ENCODE assay signal across 19 cellular contexts in the genomic region with DNA sequence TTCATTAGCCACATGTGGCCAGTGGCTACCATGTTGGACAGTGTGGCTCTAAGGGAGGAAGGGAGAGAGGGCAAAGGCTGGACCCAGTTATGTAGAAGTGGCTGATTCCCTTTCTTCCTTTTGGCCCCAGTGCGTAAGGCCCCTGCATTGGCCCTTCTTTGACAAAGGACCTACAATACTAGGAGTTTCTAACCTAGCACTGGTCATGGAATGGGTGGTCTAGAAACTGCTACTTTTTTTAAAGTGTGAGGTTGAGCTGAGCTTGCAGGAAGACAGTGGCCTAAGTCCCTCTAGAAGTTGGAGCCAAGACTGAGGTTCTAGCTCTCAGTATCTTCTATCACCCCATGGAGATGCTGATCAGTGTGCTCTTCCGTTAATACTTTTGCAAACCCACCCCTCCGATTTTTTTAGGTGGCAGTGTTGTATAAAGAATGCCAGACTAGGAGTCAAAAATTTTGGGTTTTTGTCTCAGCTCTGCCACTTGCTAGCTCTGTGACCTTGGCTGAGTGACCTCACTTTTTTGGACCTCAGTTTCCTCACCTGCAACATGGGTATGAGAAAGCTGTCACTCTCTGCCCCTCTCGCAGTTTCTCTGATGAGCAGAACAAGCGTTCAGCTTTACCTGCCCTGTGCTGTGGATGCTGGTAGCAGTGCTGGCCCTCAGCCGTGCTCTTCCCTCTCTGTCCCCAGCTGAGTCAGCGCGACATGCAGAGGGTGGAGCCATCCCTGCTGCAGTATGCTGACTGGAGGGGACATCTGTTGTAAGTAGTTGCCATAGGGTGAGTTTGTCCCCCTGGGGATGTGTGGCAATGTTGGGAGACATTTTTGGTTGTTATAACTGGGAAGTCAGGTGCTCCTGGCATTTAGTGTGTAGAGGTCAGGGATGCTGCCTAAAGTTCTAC. TPM values are rescaled to one million over a fixed set of nuclear protein-coding genes. Genes with fewer than 3 reads are reported as not detected.
A peak's percentile ranks its signal among the peaks of the same experiment; 100 is the strongest.
DNase-seq lines count a peak whose midpoint lies in the region; ATAC-seq, FAIRE-seq and TF ChIP-seq lines count a peak whose summit lies in the region.
"Had no signal": no experiment of that assay in that cellular context is flagged by ENCODE, and none has a peak within 500 bp of the region (broad histone marks: within the 10 kb centered on the region; RNA-seq: fewer than 3 reads in every experiment).

No MANE protein-coding gene starts in this region.

- H3K4me1 Mint-ChIP-seq in stimulated activated naive B cell treated with anti-CD40 and anti-IgM and Interleukin-4, amounts not matched to agents 10 μg/mL and 1 μg/mL and 100 μg/mL, for 72 hours, result peaks cover 5 to 6% of the 10 kb centered on the region in 2 donors
- H3K4me1 Mint-ChIP-seq: GM23338 had no signal

- H3K27me3 ChIP-seq in HepG2 (ENCODE audit: control insufficient read depth in 1 of 2, insufficient read depth in 2 of 2, low read length in 2 of 2), result no peaks in the 10 kb centered on the region; a peak in 1 of 5 replicates
- H3K27me3 ChIP-seq in right lobe of liver, result no peaks in the 10 kb centered on the region
- H3K27me3 ChIP-seq in bronchial epithelial cell (ENCODE audit: control insufficient read depth, insufficient read depth, low read length), result no peaks in the 10 kb centered on the region
- no peaks in the 10 kb centered on the region for H3K27me3 ChIP-seq in mesenchymal stem cell (ENCODE audit: control insufficient read depth in 1 of 2, insufficient read depth in 1 of 2, low read length in 2 of 2)
- H3K27me3 ChIP-seq: BLaER1 treated with 17β-estradiol and CSF1 and Interleukin-3, amounts not matched to agents 10 nM and 100 nM had no signal

- in situ Hi-C loops in HepG2 (cut with HindIII; ENCODE audit: extremely low pct_ligation_motif_present, low pct_unique_long_range_greater_than_20kb), result no loop called here

- H3K18ac ChIP-seq in mesenchymal stem cell (ENCODE audit: low read depth in 1 of 2, low read length in 2 of 2), result no peak overlapping the region

- H3K36me3 Mint-ChIP-seq in stimulated activated naive B cell treated with anti-CD40 and anti-IgM and Interleukin-4, amounts not matched to agents 10 μg/mL and 1 μg/mL and 100 μg/mL, for 72 hours, result peaks cover 27 to 70% of the 10 kb centered on the region in 2 donors

- intact Hi-C loops in HepG2 (cut with micrococcal nuclease; ENCODE audit: unreplicated experiment) (no loop called here), right lobe of liver (cut with DNase I) (no loop called here)

- POLR2A ChIA-PET in HepG2 (lab: Yijun Ruan, JAX), result no interaction called here

- no peaks in the 10 kb centered on the region for H4K20me1 ChIP-seq in HepG2 (ENCODE audit: insufficient read depth, low read length)
- H4K20me1 ChIP-seq: BLaER1 treated with 17β-estradiol and CSF1 and Interleukin-3, amounts not matched to agents 10 nM and 100 nM had no signal

- H3K9me3 Mint-ChIP-seq in stimulated activated naive B cell treated with anti-CD40 and anti-IgM and Interleukin-4, amounts not matched to agents 10 μg/mL and 1 μg/mL and 100 μg/mL, for 72 hours, result no peaks in the 10 kb centered on the region
- H3K9me3 Mint-ChIP-seq: CD4-positive, CD25-positive, alpha-beta regulatory T cell; GM23338; H9 had no signal

- H3K4me3 Mint-ChIP-seq in stimulated activated naive B cell treated with anti-CD40 and anti-IgM and Interleukin-4, amounts not matched to agents 10 μg/mL and 1 μg/mL and 100 μg/mL, for 72 hours, result no peak overlapping the region
- H3K4me3 Mint-ChIP-seq: CD4-positive, CD25-positive, alpha-beta regulatory T cell; GM23338; H9 had no signal

- no peak for DNase-seq in HepG2 (ENCODE audit: low spot score)
- no peak for DNase-seq in right lobe of liver
- no peak for DNase-seq in bronchial epithelial cell (ENCODE audit: low read depth)
- DNase-seq in mesenchymal stem cell, result no peak
- no peak for DNase-seq in activated CD4-positive, alpha-beta T cell treated with anti-CD3 and anti-CD28 coated beads, Interleukin-2, amount 50 U/mL, for 4 hours
- no peak for DNase-seq in NCI-H510A (lab: John Stamatoyannopoulos, UW)
- DNase-seq in stimulated activated naive B cell treated with anti-CD40 and anti-IgM and Interleukin-4, amounts not matched to agents 10 μg/mL and 1 μg/mL and 100 μg/mL, for 72 hours, result no peak
- DNase-seq: 8988T; ACHN; Calu3; CD4-positive, CD25-positive, alpha-beta regulatory T cell; DMS 273 treated with DMSO at 0.1 percent for 48 hours; H9 had no signal

- no peak overlapping the region for H2BK5ac ChIP-seq in mesenchymal stem cell (ENCODE audit: low read depth, low read length, poor library complexity, severe bottlenecking)

- no peak overlapping the region for H2BK15ac ChIP-seq in mesenchymal stem cell (ENCODE audit: low read depth, poor library complexity, severe bottlenecking)

- no peak overlapping the region for H2AK5ac ChIP-seq in mesenchymal stem cell (ENCODE audit: low read length, severe bottlenecking)

- no peak overlapping the region for H3K23ac ChIP-seq in mesenchymal stem cell (ENCODE audit: low read length in 2 of 2)

- H3K79me1 ChIP-seq in mesenchymal stem cell (replicated peaks; ENCODE audit: low read length, poor library complexity, severe bottlenecking), result no peaks in the 10 kb centered on the region

- H3K79me2 ChIP-seq in HepG2 (ENCODE audit: insufficient read depth, low read length), result no peaks in the 10 kb centered on the region

- ATAC-seq in HepG2, result no peak
- no peak for ATAC-seq in right lobe of liver
- ATAC-seq in stimulated activated naive B cell treated with anti-CD40 and anti-IgM and Interleukin-4, amounts not matched to agents 10 μg/mL and 1 μg/mL and 100 μg/mL, for 72 hours (replicated peaks), result no peak
- ATAC-seq: GM12878, GM23338 had no signal

- no TSS peak for BruUV-seq in HepG2 (replicated peaks; lab: Mats Ljungman, UMichigan)

- H3K4me1 ChIP-seq in HepG2 (ENCODE audit: insufficient read depth, low read length), result no peaks in the 10 kb centered on the region
- no peaks in the 10 kb centered on the region for H3K4me1 ChIP-seq in right lobe of liver
- H3K4me1 ChIP-seq in mesenchymal stem cell (ENCODE audit: control insufficient read depth, insufficient read depth, low read depth, low read length), result no peaks in the 10 kb centered on the region

- H2BK12ac ChIP-seq in mesenchymal stem cell (ENCODE audit: low read length in 2 of 2), result no peak overlapping the region

- 66% methylated on average over 8 of the region's 8 CpGs for WGBS in HepG2 (ENCODE audit: low lambda C conversion rate)
- WGBS in right lobe of liver (ENCODE audit: insufficient coverage, low coverage, low lambda C conversion rate, missing lambda C conversion rate), result 78% methylated on average over 3 of the region's 8 CpGs
- WGBS in mesenchymal stem cell, result 90% methylated on average over 6 of the region's 8 CpGs

- no peak overlapping the region for H3K27ac Mint-ChIP-seq in stimulated activated naive B cell treated with anti-CD40 and anti-IgM and Interleukin-4, amounts not matched to agents 10 μg/mL and 1 μg/mL and 100 μg/mL, for 72 hours
- H3K27ac Mint-ChIP-seq: GM23338 had no signal

- H3K4me3 ChIP-seq in HepG2 (replicated peaks in 1 of 3; ENCODE audit: insufficient read depth in 1 of 3, low read depth in 2 of 3, low read length in 3 of 3), result no peak overlapping the region
- H3K4me3 ChIP-seq in right lobe of liver, result no peak overlapping the region
- H3K4me3 ChIP-seq in bronchial epithelial cell (ENCODE audit: low read depth, low read length), result no peak overlapping the region
- no peak overlapping the region for H3K4me3 ChIP-seq in mesenchymal stem cell (ENCODE audit: insufficient read depth in 1 of 2, low read depth in 1 of 2, low read length in 2 of 2)
- H3K4me3 ChIP-seq: BLaER1 treated with 17β-estradiol and CSF1 and Interleukin-3, amounts not matched to agents 10 nM and 100 nM; GM12878; GM23338 had no signal

- TF ChIP-seq CTCF in HepG2 (CRISPR knock-in tag; IDR thresholded peaks at IDR 0.05) (no peak), right lobe of liver (IDR thresholded peaks at IDR 0.05) (no peak), bronchial epithelial cell (IDR thresholded peaks at IDR 0.05; ENCODE audit: insufficient read depth, low read length, severe bottlenecking) (no peak)

- H4K8ac ChIP-seq in mesenchymal stem cell (ENCODE audit: low read length), result no peak overlapping the region

- TF ChIP-seq POLR2A in HepG2 (IDR thresholded peaks at IDR 0.05; ENCODE audit: insufficient read depth in 1 of 2, low read depth in 2 of 2, low read length in 2 of 2) (no peak), right lobe of liver (IDR thresholded peaks at IDR 0.05) (no peak)

- CTCF ChIA-PET in HepG2 (lab: Yijun Ruan, JAX; ENCODE audit: low intra/inter-chr PET ratio, low total read pairs), result no interaction called here

- H2BK120ac ChIP-seq in mesenchymal stem cell (ENCODE audit: low read depth, low read length), result no peak overlapping the region

- H3K9ac ChIP-seq in HepG2 (ENCODE audit: insufficient read depth, low read depth, low read length), result no peak overlapping the region
- no peak overlapping the region for H3K9ac ChIP-seq in mesenchymal stem cell (ENCODE audit: low read length)
- H3K9ac ChIP-seq: BLaER1 treated with 17β-estradiol and CSF1 and Interleukin-3, amounts not matched to agents 10 nM and 100 nM had no signal

- H3K27ac ChIP-seq in HepG2 (ENCODE audit: extremely low read length, insufficient read depth, low read length) (no peak overlapping the region), right lobe of liver (no peak overlapping the region), mesenchymal stem cell (ENCODE audit: low read length, poor library complexity, severe bottlenecking) (no peak overlapping the region)
- H3K27ac ChIP-seq: BLaER1 treated with 17β-estradiol and CSF1 and Interleukin-3, amounts not matched to agents 10 nM and 100 nM; HL-60 had no signal

- H3K27me3 Mint-ChIP-seq in stimulated activated naive B cell treated with anti-CD40 and anti-IgM and Interleukin-4, amounts not matched to agents 10 μg/mL and 1 μg/mL and 100 μg/mL, for 72 hours, result no peaks in the 10 kb centered on the region
- H3K27me3 Mint-ChIP-seq: CD4-positive, CD25-positive, alpha-beta regulatory T cell had no signal

- H4K91ac ChIP-seq in mesenchymal stem cell (ENCODE audit: low read length), result peak overlapping the region; percentile 34

- H3K9me3 ChIP-seq in HepG2 (ENCODE audit: low read length) (no peaks in the 10 kb centered on the region), right lobe of liver (no peaks in the 10 kb centered on the region), mesenchymal stem cell (ENCODE audit: control insufficient read depth, low read length) (no peaks in the 10 kb centered on the region)
- H3K9me3 ChIP-seq: BLaER1 treated with 17β-estradiol and CSF1 and Interleukin-3, amounts not matched to agents 10 nM and 100 nM had no signal

- no peak overlapping the region for H2AFZ ChIP-seq in HepG2 (ENCODE audit: low read length)
- no peak overlapping the region for H2AFZ ChIP-seq in mesenchymal stem cell (ENCODE audit: low read depth, low read length)
- H2AFZ ChIP-seq: GM23338 had no signal

- TF ChIP-seq EP300 in HepG2 (IDR thresholded peaks at IDR 0.05; ENCODE audit: low read depth in 2 of 2, low read length in 2 of 2), result no peak
- no peak for TF ChIP-seq EP300 in HepG2 (CRISPR knock-in tag; IDR thresholded peaks at IDR 0.05; ENCODE audit: borderline replicate concordance)

- no peak overlapping the region for H3K4ac ChIP-seq in mesenchymal stem cell (ENCODE audit: low read depth in 1 of 2, low read length in 2 of 2)

- H3K4me2 ChIP-seq in HepG2 (ENCODE audit: low read depth, low read length), result no peak overlapping the region
- H3K4me2 ChIP-seq in mesenchymal stem cell (ENCODE audit: low read length, poor library complexity, severe bottlenecking), result no peak overlapping the region
- H3K4me2 ChIP-seq: BLaER1 treated with 17β-estradiol and CSF1 and Interleukin-3, amounts not matched to agents 10 nM and 100 nM; GM23338 had no signal

- FAIRE-seq in HepG2 (lab: Jason Lieb, UNC) (no peak), bronchial epithelial cell (lab: Jason Lieb, UNC) (peak; percentile 84)
- FAIRE-seq: GM12878, GM18507 had no signal

- no peaks in the 10 kb centered on the region for H3K36me3 ChIP-seq in HepG2 (replicated peaks in 1 of 2; ENCODE audit: control insufficient read depth in 1 of 2, insufficient read depth in 2 of 2, low read length in 2 of 2)
- peaks cover 0 to 2% (median 0%) of the 10 kb centered on the region in 4 donors for H3K36me3 ChIP-seq in right lobe of liver
- H3K36me3 ChIP-seq in bronchial epithelial cell (ENCODE audit: control insufficient read depth, insufficient read depth, low read length), result no peaks in the 10 kb centered on the region
- H3K36me3 ChIP-seq in mesenchymal stem cell (ENCODE audit: control insufficient read depth in 1 of 2, insufficient read depth in 2 of 2, low read depth in 1 of 2, low read length in 2 of 2), result peaks cover 11 to 91% of the 10 kb centered on the region in 2 experiments
- H3K36me3 ChIP-seq: BLaER1 treated with 17β-estradiol and CSF1 and Interleukin-3, amounts not matched to agents 10 nM and 100 nM had no signal

- no peak overlapping the region for H3K14ac ChIP-seq in mesenchymal stem cell (ENCODE audit: low read length in 2 of 2)

- TF ChIP-seq RAD21 in HepG2 (CRISPR knock-in tag; IDR thresholded peaks at IDR 0.05), result no peak

RNA-seq across cellular contexts. Expression of a gene that starts 6.9 kb away (rescaled TPM):
- 0.29 and 0.55 TPM in 2 replicates for total RNA-seq in HepG2 (2016; rRNA removed; fragmentation: Illumina TruSeq; extraction: Trizol)
- total RNA-seq in HepG2 (2016; cell fraction: cytosol; rRNA removed; fragmentation: Illumina TruSeq; extraction: Trizol; ENCODE audit: low read depth), result 0.10 TPM in 1 of 2 replicates, not detected in the other
- total RNA-seq in HepG2 (2016; cell fraction: insoluble cytoplasmic fraction; rRNA removed; fragmentation: Illumina TruSeq; extraction: Trizol), result 0.67 TPM in 1 of 2 replicates, not detected in the other
- not detected in 2 replicates for total RNA-seq in HepG2 (2016; cell fraction: membrane; rRNA removed; fragmentation: Illumina TruSeq; extraction: Trizol)
- 0.81 and 1.4 TPM in 2 replicates for total RNA-seq in HepG2 (2016; cell fraction: nucleus; rRNA removed; fragmentation: Illumina TruSeq; extraction: Trizol)
- polyA plus RNA-seq in HepG2 (2011; rRNA removed), result 0.39 and 0.59 TPM in 2 replicates
- 0.03 and 0.08 TPM in 2 replicates for polyA plus RNA-seq in HepG2 (2011; cell fraction: cytosol; rRNA removed)
- polyA plus RNA-seq in HepG2 (2011; cell fraction: nucleus; rRNA removed), result 3.1 and 3.4 TPM in 2 replicates
- polyA plus RNA-seq in HepG2 (2012), result 0.24 and 0.48 TPM in 2 replicates
- polyA plus RNA-seq in HepG2 (2016; cell fraction: cytosol; fragmentation: Illumina TruSeq; extraction: Trizol; ENCODE audit: low read depth), result not detected in 2 replicates
- not detected in 2 replicates for polyA plus RNA-seq in HepG2 (2016; cell fraction: insoluble cytoplasmic fraction; fragmentation: Illumina TruSeq; extraction: Trizol; ENCODE audit: low read depth)
- polyA plus RNA-seq in HepG2 (2016; cell fraction: membrane; fragmentation: Illumina TruSeq; extraction: Trizol; ENCODE audit: low read depth), result not detected in 2 replicates
- polyA plus RNA-seq in HepG2 (2016; cell fraction: nucleus; fragmentation: Illumina TruSeq; extraction: Trizol; ENCODE audit: insufficient read depth, low read depth), result 1.4 and 2.4 TPM in 2 replicates
- 0.10 and 7.7 TPM in 2 replicates for polyA minus RNA-seq in HepG2 (2011; rRNA and poly(A)+ RNA removed; ENCODE audit: low replicate concordance)
- not detected in 2 replicates for polyA minus RNA-seq in HepG2 (2011; cell fraction: cytosol; rRNA and poly(A)+ RNA removed)
- 0.90 and 1.7 TPM in 2 replicates for polyA minus RNA-seq in HepG2 (2011; cell fraction: nucleus; rRNA and poly(A)+ RNA removed)
- total RNA-seq in right lobe of liver, result 10 to 100 TPM in 4 of 6 experiments, 1 to 10 TPM in 2; 7.3 to 32.2 (median 15.4) TPM
- 3.6 and 7.9 TPM in 2 replicates for total RNA-seq in bronchial epithelial cell
- polyA plus RNA-seq in mesenchymal stem cell (2013, experiment 1 of 2), result 7.4 TPM
- polyA plus RNA-seq in mesenchymal stem cell (2013, experiment 2 of 2), result 7.0 TPM

RNA-seq across cellular contexts. Expression of a gene that starts 22.5 kb away (rescaled TPM):
- 32.7 and 68.7 TPM in 2 replicates for total RNA-seq in HepG2 (2016; rRNA removed; fragmentation: Illumina TruSeq; extraction: Trizol)
- 8.6 and 10.8 TPM in 2 replicates for total RNA-seq in HepG2 (2016; cell fraction: cytosol; rRNA removed; fragmentation: Illumina TruSeq; extraction: Trizol; ENCODE audit: low read depth)
- 30.5 and 64.4 TPM in 2 replicates for total RNA-seq in HepG2 (2016; cell fraction: insoluble cytoplasmic fraction; rRNA removed; fragmentation: Illumina TruSeq; extraction: Trizol)
- total RNA-seq in HepG2 (2016; cell fraction: membrane; rRNA removed; fragmentation: Illumina TruSeq; extraction: Trizol), result 16.9 and 17.7 TPM in 2 replicates
- total RNA-seq in HepG2 (2016; cell fraction: nucleus; rRNA removed; fragmentation: Illumina TruSeq; extraction: Trizol), result 60.9 and 75.9 TPM in 2 replicates
- polyA plus RNA-seq in HepG2 (2011; rRNA removed), result 55.0 and 61.5 TPM in 2 replicates
- polyA plus RNA-seq in HepG2 (2011; cell fraction: cytosol; rRNA removed), result 53.3 and 56.3 TPM in 2 replicates
- polyA plus RNA-seq in HepG2 (2011; cell fraction: nucleus; rRNA removed), result 20.6 and 24.5 TPM in 2 replicates
- 37.3 and 38.6 TPM in 2 replicates for polyA plus RNA-seq in HepG2 (2012)
- 3.9 and 4.0 TPM in 2 replicates for polyA plus RNA-seq in HepG2 (2016; cell fraction: cytosol; fragmentation: Illumina TruSeq; extraction: Trizol; ENCODE audit: low read depth)
- polyA plus RNA-seq in HepG2 (2016; cell fraction: insoluble cytoplasmic fraction; fragmentation: Illumina TruSeq; extraction: Trizol; ENCODE audit: low read depth), result 24.3 and 25.4 TPM in 2 replicates
- polyA plus RNA-seq in HepG2 (2016; cell fraction: membrane; fragmentation: Illumina TruSeq; extraction: Trizol; ENCODE audit: low read depth), result 8.2 and 8.3 TPM in 2 replicates
- 51.5 and 55.1 TPM in 2 replicates for polyA plus RNA-seq in HepG2 (2016; cell fraction: nucleus; fragmentation: Illumina TruSeq; extraction: Trizol; ENCODE audit: insufficient read depth, low read depth)
- polyA minus RNA-seq in HepG2 (2011; rRNA and poly(A)+ RNA removed; ENCODE audit: low replicate concordance), result 78.0 and 127 TPM in 2 replicates
- polyA minus RNA-seq in HepG2 (2011; cell fraction: cytosol; rRNA and poly(A)+ RNA removed), result 45.5 and 50.2 TPM in 2 replicates
- polyA minus RNA-seq in HepG2 (2011; cell fraction: nucleus; rRNA and poly(A)+ RNA removed), result 51.2 and 60.8 TPM in 2 replicates
- 10 to 100 TPM; 21.9 to 31.3 (median 26.9) TPM for total RNA-seq in right lobe of liver
- 95.6 and 106 TPM in 2 replicates for total RNA-seq in bronchial epithelial cell
- 62.4 TPM for polyA plus RNA-seq in mesenchymal stem cell (2013, experiment 1 of 2)
- polyA plus RNA-seq in mesenchymal stem cell (2013, experiment 2 of 2), result 60.7 TPM

RNA-seq across cellular contexts. Expression of a gene that starts 25.2 kb away (rescaled TPM):
- total RNA-seq in HepG2 (2016; rRNA removed; fragmentation: Illumina TruSeq; extraction: Trizol), result not detected in 2 replicates
- total RNA-seq in HepG2 (2016; cell fraction: cytosol; rRNA removed; fragmentation: Illumina TruSeq; extraction: Trizol; ENCODE audit: low read depth), result not detected in 2 replicates
- total RNA-seq in HepG2 (2016; cell fraction: insoluble cytoplasmic fraction; rRNA removed; fragmentation: Illumina TruSeq; extraction: Trizol), result not detected in 2 replicates
- total RNA-seq in HepG2 (2016; cell fraction: membrane; rRNA removed; fragmentation: Illumina TruSeq; extraction: Trizol), result not detected in 2 replicates
- not detected in 2 replicates for total RNA-seq in HepG2 (2016; cell fraction: nucleus; rRNA removed; fragmentation: Illumina TruSeq; extraction: Trizol)
- not detected in 2 replicates for polyA plus RNA-seq in HepG2 (2011; rRNA removed)
- polyA plus RNA-seq in HepG2 (2011; cell fraction: cytosol; rRNA removed), result not detected in 2 replicates
- polyA plus RNA-seq in HepG2 (2011; cell fraction: nucleus; rRNA removed), result not detected in 2 replicates
- polyA plus RNA-seq in HepG2 (2012), result not detected in 2 replicates
- polyA plus RNA-seq in HepG2 (2016; cell fraction: cytosol; fragmentation: Illumina TruSeq; extraction: Trizol; ENCODE audit: low read depth), result not detected in 2 replicates
- polyA plus RNA-seq in HepG2 (2016; cell fraction: insoluble cytoplasmic fraction; fragmentation: Illumina TruSeq; extraction: Trizol; ENCODE audit: low read depth), result not detected in 2 replicates
- polyA plus RNA-seq in HepG2 (2016; cell fraction: membrane; fragmentation: Illumina TruSeq; extraction: Trizol; ENCODE audit: low read depth), result not detected in 2 replicates
- not detected in 2 replicates for polyA plus RNA-seq in HepG2 (2016; cell fraction: nucleus; fragmentation: Illumina TruSeq; extraction: Trizol; ENCODE audit: insufficient read depth, low read depth)
- polyA minus RNA-seq in HepG2 (2011; rRNA and poly(A)+ RNA removed; ENCODE audit: low replicate concordance), result not detected in 2 replicates
- not detected in 2 replicates for polyA minus RNA-seq in HepG2 (2011; cell fraction: cytosol; rRNA and poly(A)+ RNA removed)
- not detected in 2 replicates for polyA minus RNA-seq in HepG2 (2011; cell fraction: nucleus; rRNA and poly(A)+ RNA removed)
- total RNA-seq in right lobe of liver, result not detected
- not detected in 2 replicates for total RNA-seq in bronchial epithelial cell
- polyA plus RNA-seq in mesenchymal stem cell (2013, experiment 1 of 2), result not detected
- polyA plus RNA-seq in mesenchymal stem cell (2013, experiment 2 of 2), result not detected
- total RNA-seq: Calu3; CD4-positive, CD25-positive, alpha-beta regulatory T cell; Daoy; GM12878; GM23338; H9 had no signal
- polyA plus RNA-seq: CD4-positive, CD25-positive, alpha-beta regulatory T cell; GM23338 had no signal
